In genomic region chr1:17148950-17149608, GRCh38 we compare ENCODE assay signal across 1 cellular context.
TF ChIP-seq lines count a peak whose summit lies in the region.

No MANE protein-coding gene starts in this region.

TF ChIP-seq in H1, 55 proteins besides CTCF, POLR2A, EP300 and RAD21:
- no peak for TF ChIP-seq SIRT6 (IDR thresholded peaks at IDR 0.05; ENCODE audit: low read length)
- peak; percentile 81 for TF ChIP-seq KDM1A (IDR thresholded peaks at IDR 0.05; ENCODE audit: borderline replicate concordance, low read length)
- no peak for TF ChIP-seq FOSL1 (IDR thresholded peaks at IDR 0.05; ENCODE audit: insufficient read depth, low read depth, low read length)
TF ChIP-seq in H1: peak in this region for 1.
